Comparison of ENCODE assay signal across 8 cellular contexts in the genomic region with DNA sequence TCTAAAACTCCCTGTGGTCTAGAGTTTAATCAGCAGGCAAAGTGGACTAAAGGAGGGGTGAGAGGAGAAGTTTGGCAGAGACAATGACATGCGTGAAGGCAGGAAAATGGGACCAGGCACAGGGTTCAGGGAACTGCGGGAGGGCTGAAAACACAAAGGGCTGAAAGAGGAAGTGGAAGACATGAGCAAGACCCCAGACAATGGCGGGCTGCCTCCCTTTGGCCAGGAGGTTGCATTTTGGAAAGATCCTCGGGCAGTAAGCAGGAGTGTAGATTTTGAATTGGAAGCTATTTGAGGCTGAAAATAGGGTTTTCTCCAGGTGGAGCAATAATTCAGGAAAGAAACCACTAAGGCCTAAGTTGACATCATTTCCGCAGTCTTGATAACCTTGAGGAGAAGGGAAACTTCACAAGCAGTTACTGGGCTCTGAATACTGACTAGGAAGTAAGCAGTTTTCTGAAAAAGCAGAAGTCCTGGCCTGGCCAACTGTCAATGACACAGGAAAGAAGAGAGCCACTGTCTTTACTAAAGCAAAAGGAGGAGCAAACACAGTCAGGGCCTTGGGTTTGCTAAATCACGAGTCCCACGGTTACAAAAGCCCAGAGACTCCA. TPM values are rescaled to one million over a fixed set of nuclear protein-coding genes. Genes with fewer than 3 reads are reported as not detected.
DNase-seq lines count a peak whose midpoint lies in the region; ATAC-seq and TF ChIP-seq lines count a peak whose summit lies in the region.

No MANE protein-coding gene starts in this region.

- no peaks in the 10 kb centered on the region for H3K9me2 ChIP-seq in OCI-LY7 (ENCODE audit: insufficient read depth, low read length)

- H3K9me3 ChIP-seq in OCI-LY7 (ENCODE audit: low read length) = no peaks in the 10 kb centered on the region

- peak; percentile 28 for ATAC-seq in GM21447 (IDR thresholded peaks at IDR 0.05; ENCODE audit: unreplicated experiment)
- no peak for ATAC-seq in HG03439 (IDR thresholded peaks at IDR 0.05; ENCODE audit: unreplicated experiment)

- H4K20me1 ChIP-seq in OCI-LY7 (ENCODE audit: insufficient read depth, low read length) = no peaks in the 10 kb centered on the region

- POLR2A ChIA-PET in OCI-LY7 (lab: Charles Lee) = interaction anchor here (1.0 to 3.6 kb wide), 3 partner anchors 13 to 96 kb away, joined by 4 to 20 read pairs (median 8); no protein-coding TSS in a partner anchor

- peak; percentile 87 for DNase-seq in CD14-positive monocyte (ENCODE audit: low spot score)
- DNase-seq in OCI-LY7 (ENCODE audit: low spot score) = peak; percentile 88
- peak; percentile 32 to 52 (median 40) for DNase-seq in immature natural killer cell
- no peak for DNase-seq in activated effector memory CD4-positive, alpha-beta T cell treated with Interleukin-2 at 50 U/mL for 16 hours
- DNase-seq in NK-92 (lab: John Stamatoyannopoulos, UW; ENCODE audit: unreplicated experiment) = no peak
- DNase-seq in activated CD8-positive, alpha-beta memory T cell treated with anti-CD3 and anti-CD28 coated beads for 24 hours = no peak

- TF ChIP-seq CTCF in CD14-positive monocyte (IDR thresholded peaks at IDR 0.05) (no peak), OCI-LY7 (conservative IDR thresholded peaks at IDR 0.05; ENCODE audit: low read length) (no peak; the same call in 1 of the 2 replicates)

- H2AFZ ChIP-seq in OCI-LY7 (ENCODE audit: low read length) = peak overlapping the region; percentile 35; the same call in 1 of the 2 replicates

- H3K27me3 Mint-ChIP-seq in CD14-positive monocyte (ENCODE audit: low read depth in 3 of 3) (peaks cover 0 to 1% (median 0%) of the 10 kb centered on the region in 3 donors), immature natural killer cell (ENCODE audit: low read depth in 3 of 3) (peaks cover 0 to 4% (median 4%) of the 10 kb centered on the region in 3 donors)

- H3K79me2 ChIP-seq in OCI-LY7 (ENCODE audit: insufficient read depth, low read depth, low read length) = peaks cover 60% of the 10 kb centered on the region

- H3K4me3 Mint-ChIP-seq in CD14-positive monocyte (peak overlapping the region; percentile 73 to 85), immature natural killer cell (peak overlapping the region in 4 of 5 donors; percentile 25 to 68 (median 30))

- peaks cover 48% of the 10 kb centered on the region for H3K36me3 ChIP-seq in OCI-LY7 (ENCODE audit: insufficient read depth, low read length)

- H3K4me1 Mint-ChIP-seq in CD14-positive monocyte (peaks cover 93% of the 10 kb centered on the region), immature natural killer cell (peaks cover 28 to 49% of the 10 kb centered on the region in 2 donors)

- peak overlapping the region; percentile 91 for H3K4me2 ChIP-seq in OCI-LY7 (ENCODE audit: low read length)

- H3K4me1 ChIP-seq in OCI-LY7 (ENCODE audit: insufficient read depth, low read length, poor library complexity, severe bottlenecking) = peaks cover 62% of the 10 kb centered on the region

- H3K4me3 ChIP-seq in OCI-LY7 (ENCODE audit: low read depth, low read length, poor library complexity, severe bottlenecking) = peak overlapping the region; percentile 76

- H3K9me3 Mint-ChIP-seq in CD14-positive monocyte (no peaks in the 10 kb centered on the region), immature natural killer cell (no peaks in the 10 kb centered on the region)

- H3K27ac Mint-ChIP-seq in CD14-positive monocyte (peak overlapping the region; percentile 98 to 100 (median 99)), immature natural killer cell (peak overlapping the region; percentile 74 to 89 (median 80))

- H3K36me3 Mint-ChIP-seq in CD14-positive monocyte (peaks cover 18 to 34% of the 10 kb centered on the region in 2 donors), immature natural killer cell (no peaks in the 10 kb centered on the region)

- BruUV-seq in OCI-LY7 (replicated peaks; lab: Mats Ljungman, UMichigan) = no TSS peak

- CTCF ChIA-PET in OCI-LY7 (lab: Charles Lee; ENCODE audit: unreplicated experiment) = no interaction called here

- intact Hi-C loops in CD14-positive monocyte (cut with micrococcal nuclease) (no loop called here), OCI-LY7 (cut with micrococcal nuclease; ENCODE audit: unreplicated experiment) (loop anchor here (1.0 kb wide), 2 partner anchors 18 to 95 kb away; no protein-coding TSS in a partner anchor)

- peak overlapping the region; percentile 96 for H3K27ac ChIP-seq in OCI-LY7 (ENCODE audit: low read depth, low read length, poor library complexity, severe bottlenecking)

RNA-seq across cellular contexts. Expression of gene LY86, which starts 3.4 kb away (rescaled TPM):
- polyA plus RNA-seq in CD14-positive monocyte (100 to 1,000 TPM; 454 to 609 TPM), immature natural killer cell (10 to 100 TPM in 2 of 3 donors, 1 to 10 TPM in 1; 3.2 to 26.3 (median 17.1) TPM)
- total RNA-seq in OCI-LY7 (2014; rRNA removed; shearing (Covaris generic)) = 48.4 and 49.2 TPM in 2 replicates
- 45.8 and 62.8 TPM in 2 replicates for total RNA-seq in OCI-LY7 (2022)

Comparison
In these comparisons a context has a peak if more than half of its experiments do, and no peak if none do; other contexts are left out.
1. DNase-seq: peak in CD14-positive monocyte (single experiment), OCI-LY7 (single experiment) and immature natural killer cell (3 of 3); none in activated effector memory CD4-positive, alpha-beta T cell treated with Interleukin-2 at 50 U/mL for 16 hours (single experiment), NK-92 (single experiment) and activated CD8-positive, alpha-beta memory T cell treated with anti-CD3 and anti-CD28 coated beads for 24 hours (single experiment).
2. RNA of gene LY86, which starts 3.4 kb away (polyA plus RNA-seq): 454 to 609 TPM in CD14-positive monocyte; 3.2 to 26.3 TPM in immature natural killer cell; every median in the first group is over 10 times any median in the second.